ENCODE assay signal across 1 cellular context in the genomic region with DNA sequence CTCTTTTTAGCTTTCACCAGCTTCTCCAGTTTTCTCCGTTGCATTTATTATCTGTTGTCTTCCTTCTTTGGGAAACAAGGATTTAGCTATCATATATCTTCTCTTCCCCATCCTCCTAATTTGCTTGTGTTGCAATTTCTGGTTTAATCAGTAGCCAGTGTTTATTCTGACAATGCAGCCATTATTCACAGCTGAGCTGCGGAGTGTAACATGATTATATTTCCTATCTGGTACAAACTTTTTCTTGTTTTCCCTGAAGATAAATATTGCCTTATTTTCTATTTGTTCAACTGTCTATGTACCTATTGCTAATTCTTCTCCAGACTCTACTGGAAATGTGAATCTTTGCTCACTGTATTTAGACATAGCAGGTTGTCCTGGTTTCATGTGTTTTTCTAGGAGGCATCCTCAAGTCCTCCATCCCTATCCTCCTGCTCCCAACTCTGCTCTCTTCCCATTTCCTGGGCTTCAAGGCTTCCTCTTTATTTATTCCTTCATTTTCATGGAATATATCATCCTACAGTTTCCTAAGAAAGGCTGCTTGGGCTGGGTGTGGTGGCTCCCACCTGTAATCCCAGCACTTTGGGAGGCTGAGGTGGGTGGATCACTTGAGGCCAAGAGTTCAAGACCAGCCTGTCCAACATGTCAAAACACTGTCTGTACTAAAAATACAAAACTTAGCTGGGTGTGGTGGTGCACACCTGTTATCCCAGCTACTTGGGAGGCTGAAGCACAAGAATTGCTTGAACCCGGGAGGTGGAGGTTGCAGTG.
TF ChIP-seq lines count a peak whose summit lies in the region.

No MANE protein-coding gene starts in this region.

TF ChIP-seq in HepG2, 621 proteins besides CTCF, POLR2A, EP300 and RAD21 (continued from another document and continues in another):
- TF ChIP-seq, protein P1, sequence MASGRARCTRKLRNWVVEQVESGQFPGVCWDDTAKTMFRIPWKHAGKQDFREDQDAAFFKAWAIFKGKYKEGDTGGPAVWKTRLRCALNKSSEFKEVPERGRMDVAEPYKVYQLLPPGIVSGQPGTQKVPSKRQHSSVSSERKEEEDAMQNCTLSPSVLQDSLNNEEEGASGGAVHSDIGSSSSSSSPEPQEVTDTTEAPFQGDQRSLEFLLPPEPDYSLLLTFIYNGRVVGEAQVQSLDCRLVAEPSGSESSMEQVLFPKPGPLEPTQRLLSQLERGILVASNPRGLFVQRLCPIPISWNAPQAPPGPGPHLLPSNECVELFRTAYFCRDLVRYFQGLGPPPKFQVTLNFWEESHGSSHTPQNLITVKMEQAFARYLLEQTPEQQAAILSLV (CRISPR knock-in tag; IDR thresholded peaks at IDR 0.05; ENCODE audit: borderline replicate concordance): no peak
- TF ChIP-seq ELF4 (CRISPR knock-in tag; IDR thresholded peaks at IDR 0.05; ENCODE audit: borderline replicate concordance): no peak
- TF ChIP-seq, protein P2, sequence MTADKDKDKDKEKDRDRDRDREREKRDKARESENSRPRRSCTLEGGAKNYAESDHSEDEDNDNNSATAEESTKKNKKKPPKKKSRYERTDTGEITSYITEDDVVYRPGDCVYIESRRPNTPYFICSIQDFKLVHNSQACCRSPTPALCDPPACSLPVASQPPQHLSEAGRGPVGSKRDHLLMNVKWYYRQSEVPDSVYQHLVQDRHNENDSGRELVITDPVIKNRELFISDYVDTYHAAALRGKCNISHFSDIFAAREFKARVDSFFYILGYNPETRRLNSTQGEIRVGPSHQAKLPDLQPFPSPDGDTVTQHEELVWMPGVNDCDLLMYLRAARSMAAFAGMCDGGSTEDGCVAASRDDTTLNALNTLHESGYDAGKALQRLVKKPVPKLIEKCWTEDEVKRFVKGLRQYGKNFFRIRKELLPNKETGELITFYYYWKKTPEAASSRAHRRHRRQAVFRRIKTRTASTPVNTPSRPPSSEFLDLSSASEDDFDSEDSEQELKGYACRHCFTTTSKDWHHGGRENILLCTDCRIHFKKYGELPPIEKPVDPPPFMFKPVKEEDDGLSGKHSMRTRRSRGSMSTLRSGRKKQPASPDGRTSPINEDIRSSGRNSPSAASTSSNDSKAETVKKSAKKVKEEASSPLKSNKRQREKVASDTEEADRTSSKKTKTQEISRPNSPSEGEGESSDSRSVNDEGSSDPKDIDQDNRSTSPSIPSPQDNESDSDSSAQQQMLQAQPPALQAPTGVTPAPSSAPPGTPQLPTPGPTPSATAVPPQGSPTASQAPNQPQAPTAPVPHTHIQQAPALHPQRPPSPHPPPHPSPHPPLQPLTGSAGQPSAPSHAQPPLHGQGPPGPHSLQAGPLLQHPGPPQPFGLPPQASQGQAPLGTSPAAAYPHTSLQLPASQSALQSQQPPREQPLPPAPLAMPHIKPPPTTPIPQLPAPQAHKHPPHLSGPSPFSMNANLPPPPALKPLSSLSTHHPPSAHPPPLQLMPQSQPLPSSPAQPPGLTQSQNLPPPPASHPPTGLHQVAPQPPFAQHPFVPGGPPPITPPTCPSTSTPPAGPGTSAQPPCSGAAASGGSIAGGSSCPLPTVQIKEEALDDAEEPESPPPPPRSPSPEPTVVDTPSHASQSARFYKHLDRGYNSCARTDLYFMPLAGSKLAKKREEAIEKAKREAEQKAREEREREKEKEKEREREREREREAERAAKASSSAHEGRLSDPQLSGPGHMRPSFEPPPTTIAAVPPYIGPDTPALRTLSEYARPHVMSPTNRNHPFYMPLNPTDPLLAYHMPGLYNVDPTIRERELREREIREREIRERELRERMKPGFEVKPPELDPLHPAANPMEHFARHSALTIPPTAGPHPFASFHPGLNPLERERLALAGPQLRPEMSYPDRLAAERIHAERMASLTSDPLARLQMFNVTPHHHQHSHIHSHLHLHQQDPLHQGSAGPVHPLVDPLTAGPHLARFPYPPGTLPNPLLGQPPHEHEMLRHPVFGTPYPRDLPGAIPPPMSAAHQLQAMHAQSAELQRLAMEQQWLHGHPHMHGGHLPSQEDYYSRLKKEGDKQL (CRISPR knock-in tag; IDR thresholded peaks at IDR 0.05; ENCODE audit: low read depth): peak; percentile 89
- TF ChIP-seq RCOR2 (CRISPR knock-in tag; IDR thresholded peaks at IDR 0.05): peak; percentile 76
- no peak for TF ChIP-seq SETDB1 (CRISPR knock-in tag; IDR thresholded peaks at IDR 0.05; ENCODE audit: borderline replicate concordance)
- no peak for TF ChIP-seq CHD2 (IDR thresholded peaks at IDR 0.05; ENCODE audit: low read depth, low read length)
- TF ChIP-seq EHMT2 (IDR thresholded peaks at IDR 0.05; ENCODE audit: borderline replicate concordance, low read depth, low read length): no peak
- TF ChIP-seq ZNF296 (CRISPR knock-in tag; conservative IDR thresholded peaks at IDR 0.05): no peak
- 0 out of 2 replicates have a peak, but pooled peaks have one; percentile 27 for TF ChIP-seq ZNF761 (CRISPR knock-in tag; conservative IDR thresholded peaks at IDR 0.05)
- TF ChIP-seq, protein P3, sequence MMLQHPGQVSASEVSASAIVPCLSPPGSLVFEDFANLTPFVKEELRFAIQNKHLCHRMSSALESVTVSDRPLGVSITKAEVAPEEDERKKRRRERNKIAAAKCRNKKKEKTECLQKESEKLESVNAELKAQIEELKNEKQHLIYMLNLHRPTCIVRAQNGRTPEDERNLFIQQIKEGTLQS (CRISPR knock-in tag; IDR thresholded peaks at IDR 0.05): no peak; the same call in 1 of the 2 replicates
- no peak for TF ChIP-seq ZZZ3 (CRISPR knock-in tag; IDR thresholded peaks at IDR 0.05; ENCODE audit: borderline replicate concordance)
- TF ChIP-seq ZNF598 (CRISPR knock-in tag; IDR thresholded peaks at IDR 0.05; ENCODE audit: borderline replicate concordance): 0 out of 2 replicates have a peak, but pooled peaks have one; percentile 22
- no peak for TF ChIP-seq ZBTB20 (CRISPR knock-in tag; IDR thresholded peaks at IDR 0.05; ENCODE audit: borderline replicate concordance, low read depth)
- TF ChIP-seq HOXA3 (CRISPR knock-in tag; IDR thresholded peaks at IDR 0.05): no peak
- TF ChIP-seq RELA (CRISPR knock-in tag; IDR thresholded peaks at IDR 0.05): no peak
- TF ChIP-seq DR1 (CRISPR knock-in tag; IDR thresholded peaks at IDR 0.05): no peak
- TF ChIP-seq ZNF790 (CRISPR knock-in tag; IDR thresholded peaks at IDR 0.05; ENCODE audit: borderline replicate concordance): no peak
- no peak for TF ChIP-seq TAF1 (CRISPR knock-in tag; IDR thresholded peaks at IDR 0.05)
- TF ChIP-seq ZNF138 (CRISPR knock-in tag; IDR thresholded peaks at IDR 0.05; ENCODE audit: low read depth): no peak
- TF ChIP-seq SALL2 (CRISPR knock-in tag; IDR thresholded peaks at IDR 0.05): no peak
- no peak for TF ChIP-seq ZNF644 (CRISPR knock-in tag; IDR thresholded peaks at IDR 0.05; ENCODE audit: low read depth)
- peak; percentile 68 for TF ChIP-seq YY1 (IDR thresholded peaks at IDR 0.05; ENCODE audit: insufficient read depth, insufficient replicate concordance, low read depth, low read length)
- peak; percentile 70; the same call in 1 of the 2 replicates for TF ChIP-seq SP5 (CRISPR knock-in tag; IDR thresholded peaks at IDR 0.05; ENCODE audit: borderline replicate concordance, low read depth)
- no peak for TF ChIP-seq SMYD3 (CRISPR knock-in tag; IDR thresholded peaks at IDR 0.05)
- TF ChIP-seq ZNF501 (CRISPR knock-in tag; IDR thresholded peaks at IDR 0.05): 0 out of 2 replicates have a peak, but pooled peaks have one; percentile 16
- TF ChIP-seq, protein P4, sequence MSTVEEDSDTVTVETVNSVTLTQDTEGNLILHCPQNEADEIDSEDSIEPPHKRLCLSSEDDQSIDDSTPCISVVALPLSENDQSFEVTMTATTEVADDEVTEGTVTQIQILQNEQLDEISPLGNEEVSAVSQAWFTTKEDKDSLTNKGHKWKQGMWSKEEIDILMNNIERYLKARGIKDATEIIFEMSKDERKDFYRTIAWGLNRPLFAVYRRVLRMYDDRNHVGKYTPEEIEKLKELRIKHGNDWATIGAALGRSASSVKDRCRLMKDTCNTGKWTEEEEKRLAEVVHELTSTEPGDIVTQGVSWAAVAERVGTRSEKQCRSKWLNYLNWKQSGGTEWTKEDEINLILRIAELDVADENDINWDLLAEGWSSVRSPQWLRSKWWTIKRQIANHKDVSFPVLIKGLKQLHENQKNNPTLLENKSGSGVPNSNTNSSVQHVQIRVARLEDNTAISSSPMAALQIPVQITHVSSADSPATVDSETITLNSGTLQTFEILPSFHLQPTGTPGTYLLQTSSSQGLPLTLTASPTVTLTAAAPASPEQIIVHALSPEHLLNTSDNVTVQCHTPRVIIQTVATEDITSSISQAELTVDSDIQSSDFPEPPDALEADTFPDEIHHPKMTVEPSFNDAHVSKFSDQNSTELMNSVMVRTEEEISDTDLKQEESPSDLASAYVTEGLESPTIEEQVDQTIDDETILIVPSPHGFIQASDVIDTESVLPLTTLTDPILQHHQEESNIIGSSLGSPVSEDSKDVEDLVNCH (CRISPR knock-in tag; IDR thresholded peaks at IDR 0.05): no peak
- TF ChIP-seq RARA (CRISPR knock-in tag; IDR thresholded peaks at IDR 0.05): peak; percentile 68
- TF ChIP-seq HDAC2 (CRISPR knock-in tag; IDR thresholded peaks at IDR 0.05): peak; percentile 82
- TF ChIP-seq, protein P5, sequence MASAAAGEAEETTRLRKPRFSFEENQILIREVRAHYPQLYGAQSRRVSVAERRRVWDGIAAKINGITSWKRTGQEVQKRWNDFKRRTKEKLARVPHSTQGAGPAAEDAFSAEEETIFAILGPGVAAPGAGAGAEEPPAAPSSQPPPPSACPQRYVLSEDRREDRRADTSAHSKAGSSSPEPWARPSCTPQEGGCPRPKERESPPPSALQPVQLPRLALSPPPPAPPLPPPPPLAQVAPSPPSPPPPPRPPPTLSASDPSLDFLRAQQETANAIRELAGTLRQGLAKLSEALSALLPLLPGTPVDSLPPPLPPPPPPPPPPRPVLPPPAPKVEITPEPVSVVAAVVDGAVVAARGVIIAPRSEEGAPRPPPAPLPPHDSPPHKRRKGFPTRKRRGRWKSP (CRISPR knock-in tag; IDR thresholded peaks at IDR 0.05): peak; percentile 59; the same call in 1 of the 2 replicates
- TF ChIP-seq, protein P6, sequence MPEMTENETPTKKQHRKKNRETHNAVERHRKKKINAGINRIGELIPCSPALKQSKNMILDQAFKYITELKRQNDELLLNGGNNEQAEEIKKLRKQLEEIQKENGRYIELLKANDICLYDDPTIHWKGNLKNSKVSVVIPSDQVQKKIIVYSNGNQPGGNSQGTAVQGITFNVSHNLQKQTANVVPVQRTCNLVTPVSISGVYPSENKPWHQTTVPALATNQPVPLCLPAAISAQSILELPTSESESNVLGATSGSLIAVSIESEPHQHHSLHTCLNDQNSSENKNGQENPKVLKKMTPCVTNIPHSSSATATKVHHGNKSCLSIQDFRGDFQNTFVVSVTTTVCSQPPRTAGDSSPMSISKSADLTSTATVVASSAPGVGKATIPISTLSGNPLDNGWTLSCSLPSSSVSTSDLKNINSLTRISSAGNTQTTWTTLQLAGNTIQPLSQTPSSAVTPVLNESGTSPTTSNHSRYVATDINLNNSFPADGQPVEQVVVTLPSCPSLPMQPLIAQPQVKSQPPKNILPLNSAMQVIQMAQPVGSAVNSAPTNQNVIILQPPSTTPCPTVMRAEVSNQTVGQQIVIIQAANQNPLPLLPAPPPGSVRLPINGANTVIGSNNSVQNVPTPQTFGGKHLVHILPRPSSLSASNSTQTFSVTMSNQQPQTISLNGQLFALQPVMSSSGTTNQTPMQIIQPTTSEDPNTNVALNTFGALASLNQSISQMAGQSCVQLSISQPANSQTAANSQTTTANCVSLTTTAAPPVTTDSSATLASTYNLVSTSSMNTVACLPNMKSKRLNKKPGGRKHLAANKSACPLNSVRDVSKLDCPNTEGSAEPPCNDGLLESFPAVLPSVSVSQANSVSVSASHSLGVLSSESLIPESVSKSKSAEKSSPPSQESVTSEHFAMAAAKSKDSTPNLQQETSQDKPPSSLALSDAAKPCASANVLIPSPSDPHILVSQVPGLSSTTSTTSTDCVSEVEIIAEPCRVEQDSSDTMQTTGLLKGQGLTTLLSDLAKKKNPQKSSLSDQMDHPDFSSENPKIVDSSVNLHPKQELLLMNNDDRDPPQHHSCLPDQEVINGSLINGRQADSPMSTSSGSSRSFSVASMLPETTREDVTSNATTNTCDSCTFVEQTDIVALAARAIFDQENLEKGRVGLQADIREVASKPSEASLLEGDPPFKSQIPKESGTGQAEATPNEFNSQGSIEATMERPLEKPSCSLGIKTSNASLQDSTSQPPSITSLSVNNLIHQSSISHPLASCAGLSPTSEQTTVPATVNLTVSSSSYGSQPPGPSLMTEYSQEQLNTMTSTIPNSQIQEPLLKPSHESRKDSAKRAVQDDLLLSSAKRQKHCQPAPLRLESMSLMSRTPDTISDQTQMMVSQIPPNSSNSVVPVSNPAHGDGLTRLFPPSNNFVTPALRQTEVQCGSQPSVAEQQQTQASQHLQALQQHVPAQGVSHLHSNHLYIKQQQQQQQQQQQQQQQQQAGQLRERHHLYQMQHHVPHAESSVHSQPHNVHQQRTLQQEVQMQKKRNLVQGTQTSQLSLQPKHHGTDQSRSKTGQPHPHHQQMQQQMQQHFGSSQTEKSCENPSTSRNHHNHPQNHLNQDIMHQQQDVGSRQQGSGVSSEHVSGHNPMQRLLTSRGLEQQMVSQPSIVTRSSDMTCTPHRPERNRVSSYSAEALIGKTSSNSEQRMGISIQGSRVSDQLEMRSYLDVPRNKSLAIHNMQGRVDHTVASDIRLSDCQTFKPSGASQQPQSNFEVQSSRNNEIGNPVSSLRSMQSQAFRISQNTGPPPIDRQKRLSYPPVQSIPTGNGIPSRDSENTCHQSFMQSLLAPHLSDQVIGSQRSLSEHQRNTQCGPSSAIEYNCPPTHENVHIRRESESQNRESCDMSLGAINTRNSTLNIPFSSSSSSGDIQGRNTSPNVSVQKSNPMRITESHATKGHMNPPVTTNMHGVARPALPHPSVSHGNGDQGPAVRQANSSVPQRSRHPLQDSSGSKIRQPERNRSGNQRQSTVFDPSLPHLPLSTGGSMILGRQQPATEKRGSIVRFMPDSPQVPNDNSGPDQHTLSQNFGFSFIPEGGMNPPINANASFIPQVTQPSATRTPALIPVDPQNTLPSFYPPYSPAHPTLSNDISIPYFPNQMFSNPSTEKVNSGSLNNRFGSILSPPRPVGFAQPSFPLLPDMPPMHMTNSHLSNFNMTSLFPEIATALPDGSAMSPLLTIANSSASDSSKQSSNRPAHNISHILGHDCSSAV (CRISPR knock-in tag; IDR thresholded peaks at IDR 0.05; ENCODE audit: borderline replicate concordance): no peak
- TF ChIP-seq NFATC3 (CRISPR knock-in tag; IDR thresholded peaks at IDR 0.05): no peak
- 0 out of 2 replicates have a peak, but pooled peaks have one; percentile 30 for TF ChIP-seq MTF1 (CRISPR knock-in tag; IDR thresholded peaks at IDR 0.05)
- TF ChIP-seq ZNF460 (CRISPR knock-in tag; IDR thresholded peaks at IDR 0.05; ENCODE audit: borderline replicate concordance): peak; percentile 99
- peak; percentile 58; the same call in 1 of the 2 replicates for TF ChIP-seq ETV5 (CRISPR knock-in tag; IDR thresholded peaks at IDR 0.05; ENCODE audit: borderline replicate concordance)
- TF ChIP-seq ZNF577 (CRISPR knock-in tag; IDR thresholded peaks at IDR 0.05; ENCODE audit: borderline replicate concordance, low read depth): no peak
- 0 out of 2 replicates have a peak, but pooled peaks have one; percentile 24 for TF ChIP-seq TOPORS (CRISPR knock-in tag; IDR thresholded peaks at IDR 0.05)
- no peak for TF ChIP-seq CCDC6 (CRISPR knock-in tag; IDR thresholded peaks at IDR 0.05)
- peak; percentile 69; the same call in 1 of the 2 replicates for TF ChIP-seq KAT8 (CRISPR knock-in tag; IDR thresholded peaks at IDR 0.05)
- no peak for TF ChIP-seq ZNF773 (CRISPR knock-in tag; IDR thresholded peaks at IDR 0.05; ENCODE audit: borderline replicate concordance)
- TF ChIP-seq TCF12 (IDR thresholded peaks at IDR 0.05): no peak
- TF ChIP-seq TCF12 (CRISPR knock-in tag; IDR thresholded peaks at IDR 0.05): no peak
- no peak for TF ChIP-seq ISX (CRISPR knock-in tag; conservative IDR thresholded peaks at IDR 0.05)
- no peak for TF ChIP-seq BRCA1 (CRISPR knock-in tag; IDR thresholded peaks at IDR 0.05)
